In genomic region chr21:41249476-41249875, GRCh38 we compare ENCODE assay signal across 24 cellular contexts.
"Had no signal": no experiment of that assay in that cellular context is flagged by ENCODE, and none has a peak within 500 bp of the region (broad histone marks: within the 10 kb centered on the region; RNA-seq: fewer than 3 reads in every experiment).

No MANE protein-coding gene starts in this region.

- H3K36me3 Mint-ChIP-seq: natural killer cell; stimulated activated effector memory CD8-positive, alpha-beta T cell treated with anti-CD3 and anti-CD28 coated beads, Interleukin-12 subunit alpha, Interleukin-12 subunit beta, amount 100 ng/mL, for 72 hours had no signal

- H3K27ac Mint-ChIP-seq: activated CD4-positive, alpha-beta T cell treated with anti-CD3 and anti-CD28 coated beads for 36 hours; activated T-cell treated with anti-CD3 and anti-CD28 coated beads, Interleukin-2, amount 50 U/mL, for 24 hours; activated T-helper 17 cell treated with anti-CD3 and anti-CD28 coated beads, Interleukin-2, amount 50 U/mL, for 72 hours; natural killer cell; stimulated activated effector memory CD8-positive, alpha-beta T cell treated with anti-CD3 and anti-CD28 coated beads, Interleukin-12 subunit alpha, Interleukin-12 subunit beta, amount 100 ng/mL, for 72 hours; WTC11 had no signal

- H3K9me3 ChIP-seq: neutrophil, right lobe of liver had no signal

- H3K36me3 ChIP-seq: brain microvascular endothelial cell, neutrophil, ovary, right lobe of liver had no signal

- ATAC-seq: activated CD4-positive, alpha-beta T cell treated with anti-CD3 and anti-CD28 coated beads for 36 hours; activated naive CD4-positive, alpha-beta T cell treated with anti-CD3 and anti-CD28 coated beads, Interleukin-2, amount 50 U/mL, for 72 hours; activated T-helper 17 cell treated with anti-CD3 and anti-CD28 coated beads, Interleukin-2, amount 50 U/mL, for 72 hours; natural killer cell; WTC11 had no signal

- H3K4me3 ChIP-seq: left ventricle myocardium inferior, ovary, right lobe of liver, stomach had no signal

- H3K4me1 ChIP-seq: right lobe of liver had no signal

- H3K27ac ChIP-seq: brain microvascular endothelial cell, left ventricle myocardium inferior, neutrophil, ovary, right lobe of liver had no signal

- DNase-seq: activated CD4-positive, alpha-beta T cell treated with anti-CD3 and anti-CD28 coated beads for 36 hours; activated CD4-positive, alpha-beta T cell treated with anti-CD3 and anti-CD28 coated beads, Interleukin-2, amount 50 U/mL, for 4 hours; activated CD8-positive, alpha-beta memory T cell treated with anti-CD3 and anti-CD28 coated beads for 24 hours; activated CD8-positive, alpha-beta memory T cell treated with anti-CD3 and anti-CD28 coated beads, Interleukin-2, amount 50 U/mL, for 4 hours; activated T-cell treated with anti-CD3 and anti-CD28 coated beads, Interleukin-2, amount 50 U/mL, for 24 hours; aorta; brain microvascular endothelial cell; head of caudate nucleus; hypothalamus; left ventricle myocardium inferior; midbrain; natural killer cell; ovary; right lobe of liver; small intestine; stimulated activated CD4-positive, alpha-beta T cell treated with anti-CD3 and anti-CD28 coated beads, Interleukin-2, amount 100 ng/mL, for 24 hours; stomach; T-helper 9 cell had no signal

- H3K27me3 ChIP-seq: brain microvascular endothelial cell, neutrophil, ovary, right lobe of liver, stomach had no signal

- H3K4me1 Mint-ChIP-seq: activated CD4-positive, alpha-beta T cell treated with anti-CD3 and anti-CD28 coated beads for 36 hours; activated T-helper 17 cell treated with anti-CD3 and anti-CD28 coated beads, Interleukin-2, amount 50 U/mL, for 72 hours; central memory CD8-positive, alpha-beta T cell; natural killer cell had no signal

- H3K4me3 Mint-ChIP-seq: activated CD4-positive, alpha-beta T cell treated with anti-CD3 and anti-CD28 coated beads for 36 hours; activated T-cell treated with anti-CD3 and anti-CD28 coated beads, Interleukin-2, amount 50 U/mL, for 24 hours; activated T-helper 17 cell treated with anti-CD3 and anti-CD28 coated beads, Interleukin-2, amount 50 U/mL, for 72 hours; central memory CD8-positive, alpha-beta T cell; natural killer cell; stimulated activated effector memory CD8-positive, alpha-beta T cell treated with anti-CD3 and anti-CD28 coated beads, Interleukin-12 subunit alpha, Interleukin-12 subunit beta, amount 100 ng/mL, for 72 hours; WTC11 had no signal
